ENCODE assay signal across 1 cellular context in genomic region chr20:50338479-50339195, GRCh38.
TF ChIP-seq lines count a peak whose summit lies in the region.

No MANE protein-coding gene starts in this region.

TF ChIP-seq in GM12878, 131 proteins besides CTCF, POLR2A, EP300 and RAD21 (continued from another document and continues in another):
- TF ChIP-seq SKIL (IDR thresholded peaks at IDR 0.05; ENCODE audit: low read depth, poor library complexity, severe bottlenecking), result peak; percentile 62
- peak; percentile 59 for TF ChIP-seq PBX3 (IDR thresholded peaks at IDR 0.05; ENCODE audit: insufficient replicate concordance, low read depth, low read length)
- no peak for TF ChIP-seq LARP7 (IDR thresholded peaks at IDR 0.05)
- no peak for TF ChIP-seq RFX5 (IDR thresholded peaks at IDR 0.05; ENCODE audit: low read depth, low read length)
- TF ChIP-seq HDAC6 (IDR thresholded peaks at IDR 0.05; ENCODE audit: unreplicated experiment), result no peak
- no peak for TF ChIP-seq BRCA1 (IDR thresholded peaks at IDR 0.05; ENCODE audit: low read depth, low read length)
- no peak for TF ChIP-seq E2F4 (IDR thresholded peaks at IDR 0.05; ENCODE audit: low read depth, low read length)
- TF ChIP-seq JUNB (IDR thresholded peaks at IDR 0.05), result peak; percentile 59
- TF ChIP-seq ESRRA (IDR thresholded peaks at IDR 0.05; ENCODE audit: low read length), result peak; percentile 59; the same call in 1 of the 2 replicates
- TF ChIP-seq MLLT1 (IDR thresholded peaks at IDR 0.05), result peak; percentile 76
- no peak for TF ChIP-seq HDGF (IDR thresholded peaks at IDR 0.05)
- no peak for TF ChIP-seq ZNF687 (IDR thresholded peaks at IDR 0.05)
- TF ChIP-seq SIN3A (IDR thresholded peaks at IDR 0.05; ENCODE audit: low read depth, low read length), result no peak
- TF ChIP-seq RELB (IDR thresholded peaks at IDR 0.05; ENCODE audit: low read depth), result peak; percentile 73; the same call in 1 of the 2 replicates
- TF ChIP-seq BACH1 (IDR thresholded peaks at IDR 0.05; ENCODE audit: borderline replicate concordance), result peak; percentile 88; the same call in 1 of the 2 replicates
- TF ChIP-seq RAD51 (IDR thresholded peaks at IDR 0.05), result no peak
- peak; percentile 73; the same call in 1 of the 2 replicates for TF ChIP-seq DPF2 (IDR thresholded peaks at IDR 0.05)
- peak; percentile 84 for TF ChIP-seq CBFB (IDR thresholded peaks at IDR 0.05; ENCODE audit: low read depth)
- TF ChIP-seq IRF3 (IDR thresholded peaks at IDR 0.05), result no peak
- TF ChIP-seq EED (IDR thresholded peaks at IDR 0.05; ENCODE audit: low read depth), result peak; percentile 99
- TF ChIP-seq ATF3 (IDR thresholded peaks at IDR 0.05; ENCODE audit: borderline replicate concordance, extremely low read depth, low read depth, low read length), result no peak
- TF ChIP-seq CHD2 (IDR thresholded peaks at IDR 0.05; ENCODE audit: borderline replicate concordance, low read depth, low read length), result no peak
- peak; percentile 34; the same call in 1 of the 2 replicates for TF ChIP-seq ATF7 (IDR thresholded peaks at IDR 0.05; ENCODE audit: low read depth)
- no peak for TF ChIP-seq MAX (IDR thresholded peaks at IDR 0.05; ENCODE audit: low read depth, low read length)
- TF ChIP-seq EZH2 (IDR thresholded peaks at IDR 0.05; ENCODE audit: borderline replicate concordance, control insufficient read depth, low read depth, low read length), result 0 out of 2 replicates have a peak, but pooled peaks have one; percentile 70
- no peak for TF ChIP-seq SMARCA5 (IDR thresholded peaks at IDR 0.05)
- no peak for TF ChIP-seq BCLAF1 (IDR thresholded peaks at IDR 0.05)
- no peak for TF ChIP-seq NKRF (conservative IDR thresholded peaks at IDR 0.05)
- TF ChIP-seq ZNF24 (IDR thresholded peaks at IDR 0.05), result no peak
- no peak for TF ChIP-seq FOXK2 (IDR thresholded peaks at IDR 0.05)
- TF ChIP-seq E2F8 (IDR thresholded peaks at IDR 0.05; ENCODE audit: low read depth, partially characterized antibody), result no peak
- no peak for TF ChIP-seq NFXL1 (IDR thresholded peaks at IDR 0.05; ENCODE audit: borderline replicate concordance)
- peak; percentile 71 for TF ChIP-seq JUND (IDR thresholded peaks at IDR 0.05; ENCODE audit: low read depth, low read length)
- TF ChIP-seq BHLHE40 (IDR thresholded peaks at IDR 0.05; ENCODE audit: borderline replicate concordance in 1 of 2, low read depth in 2 of 2, low read length in 1 of 2), result peak; percentile 18 to 72; a peak in 2 of 4 replicates
- TF ChIP-seq CREM (IDR thresholded peaks at IDR 0.05; ENCODE audit: low read depth), result 0 out of 2 replicates have a peak, but pooled peaks have one; percentile 14
- TF ChIP-seq MTA3 (IDR thresholded peaks at IDR 0.05; ENCODE audit: borderline replicate concordance, low read length), result no peak
- no peak for TF ChIP-seq YBX1 (IDR thresholded peaks at IDR 0.05)
- no peak for TF ChIP-seq HDAC2 (IDR thresholded peaks at IDR 0.05)
